In genomic region chr5:180090098-180090768, GRCh38 we compare ENCODE assay signal across 1 cellular context.
TF ChIP-seq lines count a peak whose summit lies in the region.

No MANE protein-coding gene starts in this region.

TF ChIP-seq in HepG2, 621 proteins besides CTCF, POLR2A, EP300 and RAD21 (continued from another document):
- TF ChIP-seq, protein P1, sequence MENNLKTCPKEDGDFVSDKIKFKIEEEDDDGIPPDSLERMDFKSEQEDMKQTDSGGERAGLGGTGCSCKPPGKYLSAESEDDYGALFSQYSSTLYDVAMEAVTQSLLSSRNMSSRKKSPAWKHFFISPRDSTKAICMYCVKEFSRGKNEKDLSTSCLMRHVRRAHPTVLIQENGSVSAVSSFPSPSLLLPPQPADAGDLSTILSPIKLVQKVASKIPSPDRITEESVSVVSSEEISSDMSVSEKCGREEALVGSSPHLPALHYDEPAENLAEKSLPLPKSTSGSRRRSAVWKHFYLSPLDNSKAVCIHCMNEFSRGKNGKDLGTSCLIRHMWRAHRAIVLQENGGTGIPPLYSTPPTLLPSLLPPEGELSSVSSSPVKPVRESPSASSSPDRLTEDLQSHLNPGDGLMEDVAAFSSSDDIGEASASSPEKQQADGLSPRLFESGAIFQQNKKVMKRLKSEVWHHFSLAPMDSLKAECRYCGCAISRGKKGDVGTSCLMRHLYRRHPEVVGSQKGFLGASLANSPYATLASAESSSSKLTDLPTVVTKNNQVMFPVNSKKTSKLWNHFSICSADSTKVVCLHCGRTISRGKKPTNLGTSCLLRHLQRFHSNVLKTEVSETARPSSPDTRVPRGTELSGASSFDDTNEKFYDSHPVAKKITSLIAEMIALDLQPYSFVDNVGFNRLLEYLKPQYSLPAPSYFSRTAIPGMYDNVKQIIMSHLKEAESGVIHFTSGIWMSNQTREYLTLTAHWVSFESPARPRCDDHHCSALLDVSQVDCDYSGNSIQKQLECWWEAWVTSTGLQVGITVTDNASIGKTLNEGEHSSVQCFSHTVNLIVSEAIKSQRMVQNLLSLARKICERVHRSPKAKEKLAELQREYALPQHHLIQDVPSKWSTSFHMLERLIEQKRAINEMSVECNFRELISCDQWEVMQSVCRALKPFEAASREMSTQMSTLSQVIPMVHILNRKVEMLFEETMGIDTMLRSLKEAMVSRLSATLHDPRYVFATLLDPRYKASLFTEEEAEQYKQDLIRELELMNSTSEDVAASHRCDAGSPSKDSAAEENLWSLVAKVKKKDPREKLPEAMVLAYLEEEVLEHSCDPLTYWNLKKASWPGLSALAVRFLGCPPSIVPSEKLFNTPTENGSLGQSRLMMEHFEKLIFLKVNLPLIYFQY (CRISPR knock-in tag; IDR thresholded peaks at IDR 0.05; ENCODE audit: borderline replicate concordance) = peak; percentile 36; the same call in 1 of the 2 replicates
- TF ChIP-seq FOSL2 (CRISPR knock-in tag; IDR thresholded peaks at IDR 0.05) (0 out of 2 replicates have a peak, but pooled peaks have one; percentile 14), YEATS4 (CRISPR knock-in tag; IDR thresholded peaks at IDR 0.05; ENCODE audit: borderline replicate concordance) (peak; percentile 39; the same call in 1 of the 2 replicates), ZNF362 (CRISPR knock-in tag; IDR thresholded peaks at IDR 0.05; ENCODE audit: borderline replicate concordance) (peak; percentile 98), YY1 (IDR thresholded peaks at IDR 0.05; ENCODE audit: insufficient read depth, insufficient replicate concordance, low read depth, low read length) (peak; percentile 52), HOXD1 (CRISPR knock-in tag; IDR thresholded peaks at IDR 0.05) (0 out of 2 replicates have a peak, but pooled peaks have one; percentile 30), ZNF564 (CRISPR knock-in tag; IDR thresholded peaks at IDR 0.05) (no peak), ZNF484 (CRISPR knock-in tag; IDR thresholded peaks at IDR 0.05; ENCODE audit: borderline replicate concordance, low read depth) (no peak), TEAD3 (CRISPR knock-in tag; optimal IDR thresholded peaks at IDR 0.05; ENCODE audit: borderline replicate concordance) (peak; percentile 27), STAG1 (CRISPR knock-in tag; IDR thresholded peaks at IDR 0.05) (peak; percentile 53), REL (CRISPR knock-in tag; conservative IDR thresholded peaks at IDR 0.05) (no peak), HNRNPLL (IDR thresholded peaks at IDR 0.05; ENCODE audit: low read depth, low read length, poor library complexity, severe bottlenecking) (peak; percentile 16), PATZ1 (CRISPR knock-in tag; IDR thresholded peaks at IDR 0.05) (peak; percentile 74), ZNF263 (CRISPR knock-in tag; IDR thresholded peaks at IDR 0.05) (peak; percentile 75), KLF12 (CRISPR knock-in tag; IDR thresholded peaks at IDR 0.05; ENCODE audit: borderline replicate concordance) (peak; percentile 38; the same call in 1 of the 2 replicates), SP140L (CRISPR knock-in tag; IDR thresholded peaks at IDR 0.05; ENCODE audit: borderline replicate concordance) (no peak), ZNF670 (CRISPR knock-in tag; IDR thresholded peaks at IDR 0.05; ENCODE audit: borderline replicate concordance) (0 out of 2 replicates have a peak, but pooled peaks have one; percentile 34), CREBL2 (CRISPR knock-in tag; IDR thresholded peaks at IDR 0.05; ENCODE audit: borderline replicate concordance) (no peak), SOX13 (IDR thresholded peaks at IDR 0.05) (no peak), SOX13 (CRISPR knock-in tag; conservative IDR thresholded peaks at IDR 0.05 in 1 of 2, IDR thresholded peaks at IDR 0.05 in 1 of 2) (peak in 1 of 2 experiments; percentile 7; a peak in 1 of 4 replicates), ZNF687 (CRISPR knock-in tag; IDR thresholded peaks at IDR 0.05) (peak; percentile 60), KLF16 (CRISPR knock-in tag; IDR thresholded peaks at IDR 0.05) (0 out of 4 replicates have a peak, but pooled peaks of 1 of the 2 experiments have one; percentile 21), CERS6 (CRISPR knock-in tag; IDR thresholded peaks at IDR 0.05) (no peak)
- TF ChIP-seq, protein P2, sequence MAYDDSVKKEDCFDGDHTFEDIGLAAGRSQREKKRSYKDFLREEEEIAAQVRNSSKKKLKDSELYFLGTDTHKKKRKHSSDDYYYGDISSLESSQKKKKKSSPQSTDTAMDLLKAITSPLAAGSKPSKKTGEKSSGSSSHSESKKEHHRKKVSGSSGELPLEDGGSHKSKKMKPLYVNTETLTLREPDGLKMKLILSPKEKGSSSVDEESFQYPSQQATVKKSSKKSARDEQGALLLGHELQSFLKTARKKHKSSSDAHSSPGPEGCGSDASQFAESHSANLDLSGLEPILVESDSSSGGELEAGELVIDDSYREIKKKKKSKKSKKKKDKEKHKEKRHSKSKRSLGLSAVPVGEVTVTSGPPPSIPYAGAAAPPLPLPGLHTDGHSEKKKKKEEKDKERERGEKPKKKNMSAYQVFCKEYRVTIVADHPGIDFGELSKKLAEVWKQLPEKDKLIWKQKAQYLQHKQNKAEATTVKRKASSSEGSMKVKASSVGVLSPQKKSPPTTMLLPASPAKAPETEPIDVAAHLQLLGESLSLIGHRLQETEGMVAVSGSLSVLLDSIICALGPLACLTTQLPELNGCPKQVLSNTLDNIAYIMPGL (CRISPR knock-in tag; IDR thresholded peaks at IDR 0.05; ENCODE audit: borderline replicate concordance in 1 of 2, low read depth in 1 of 2) = peak; percentile 50 to 54; a peak in 3 of 4 replicates
- TF ChIP-seq, protein P3, sequence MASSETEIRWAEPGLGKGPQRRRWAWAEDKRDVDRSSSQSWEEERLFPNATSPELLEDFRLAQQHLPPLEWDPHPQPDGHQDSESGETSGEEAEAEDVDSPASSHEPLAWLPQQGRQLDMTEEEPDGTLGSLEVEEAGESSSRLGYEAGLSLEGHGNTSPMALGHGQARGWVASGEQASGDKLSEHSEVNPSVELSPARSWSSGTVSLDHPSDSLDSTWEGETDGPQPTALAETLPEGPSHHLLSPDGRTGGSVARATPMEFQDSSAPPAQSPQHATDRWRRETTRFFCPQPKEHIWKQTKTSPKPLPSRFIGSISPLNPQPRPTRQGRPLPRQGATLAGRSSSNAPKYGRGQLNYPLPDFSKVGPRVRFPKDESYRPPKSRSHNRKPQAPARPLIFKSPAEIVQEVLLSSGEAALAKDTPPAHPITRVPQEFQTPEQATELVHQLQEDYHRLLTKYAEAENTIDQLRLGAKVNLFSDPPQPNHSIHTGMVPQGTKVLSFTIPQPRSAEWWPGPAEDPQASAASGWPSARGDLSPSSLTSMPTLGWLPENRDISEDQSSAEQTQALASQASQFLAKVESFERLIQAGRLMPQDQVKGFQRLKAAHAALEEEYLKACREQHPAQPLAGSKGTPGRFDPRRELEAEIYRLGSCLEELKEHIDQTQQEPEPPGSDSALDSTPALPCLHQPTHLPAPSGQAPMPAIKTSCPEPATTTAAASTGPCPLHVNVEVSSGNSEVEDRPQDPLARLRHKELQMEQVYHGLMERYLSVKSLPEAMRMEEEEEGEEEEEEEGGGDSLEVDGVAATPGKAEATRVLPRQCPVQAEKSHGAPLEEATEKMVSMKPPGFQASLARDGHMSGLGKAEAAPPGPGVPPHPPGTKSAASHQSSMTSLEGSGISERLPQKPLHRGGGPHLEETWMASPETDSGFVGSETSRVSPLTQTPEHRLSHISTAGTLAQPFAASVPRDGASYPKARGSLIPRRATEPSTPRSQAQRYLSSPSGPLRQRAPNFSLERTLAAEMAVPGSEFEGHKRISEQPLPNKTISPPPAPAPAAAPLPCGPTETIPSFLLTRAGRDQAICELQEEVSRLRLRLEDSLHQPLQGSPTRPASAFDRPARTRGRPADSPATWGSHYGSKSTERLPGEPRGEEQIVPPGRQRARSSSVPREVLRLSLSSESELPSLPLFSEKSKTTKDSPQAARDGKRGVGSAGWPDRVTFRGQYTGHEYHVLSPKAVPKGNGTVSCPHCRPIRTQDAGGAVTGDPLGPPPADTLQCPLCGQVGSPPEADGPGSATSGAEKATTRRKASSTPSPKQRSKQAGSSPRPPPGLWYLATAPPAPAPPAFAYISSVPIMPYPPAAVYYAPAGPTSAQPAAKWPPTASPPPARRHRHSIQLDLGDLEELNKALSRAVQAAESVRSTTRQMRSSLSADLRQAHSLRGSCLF (CRISPR knock-in tag; IDR thresholded peaks at IDR 0.05; ENCODE audit: borderline replicate concordance) = no peak
TF ChIP-seq in HepG2: peak in this region for 36.
